Comparison of ENCODE assay signal across 11 cellular contexts in the genomic region with DNA sequence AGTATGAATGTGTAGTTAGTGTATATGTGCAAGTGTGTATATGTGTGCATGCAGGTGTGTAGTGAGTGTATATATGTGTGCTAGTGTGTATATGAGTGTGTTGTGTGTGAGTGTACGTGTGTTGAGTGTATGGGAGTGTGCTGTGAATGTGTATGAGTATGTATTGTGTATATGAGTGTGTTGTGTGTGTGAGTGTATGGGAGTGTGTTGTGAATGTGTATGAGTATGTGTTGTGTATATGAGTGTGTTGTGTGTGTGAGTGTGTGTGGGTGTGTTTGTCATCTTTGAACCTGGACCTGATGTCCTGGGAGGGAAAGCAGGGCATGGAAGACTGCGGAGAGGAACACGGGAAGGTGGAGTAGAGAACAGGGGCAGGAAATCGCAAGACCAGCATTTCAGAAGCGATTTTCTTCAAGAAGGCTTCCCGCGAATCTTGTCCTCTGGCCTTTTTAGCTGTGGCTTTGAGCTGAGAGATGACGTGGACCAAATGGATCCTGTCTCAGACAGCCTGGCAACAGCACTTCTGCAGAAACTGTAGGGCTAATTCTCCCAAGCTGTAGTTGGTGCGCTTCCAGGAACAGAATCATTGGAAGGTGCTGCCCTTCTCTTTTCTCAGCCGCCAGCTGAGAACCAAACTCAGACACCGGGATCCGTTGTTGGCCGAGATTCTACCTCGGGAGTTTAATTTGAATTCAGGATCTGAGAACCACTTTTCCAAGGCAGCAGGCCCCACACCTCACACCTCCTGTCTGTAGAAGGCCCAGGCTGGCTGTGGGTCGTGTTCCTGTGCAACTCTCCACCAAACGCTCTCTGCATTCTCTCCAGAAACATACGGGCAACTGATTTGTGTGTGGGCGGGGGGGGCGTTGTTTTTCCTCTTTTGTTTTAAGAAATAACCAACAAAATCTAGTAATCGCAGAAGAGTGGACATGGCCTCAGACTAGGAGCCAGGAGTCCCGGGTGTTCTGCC.
DNase-seq lines count a peak whose midpoint lies in the region; ATAC-seq lines count a peak whose summit lies in the region.
"Had no signal": no experiment of that assay in that cellular context is flagged by ENCODE, and none has a peak within 500 bp of the region (broad histone marks: within the 10 kb centered on the region; RNA-seq: fewer than 3 reads in every experiment).

No MANE protein-coding gene starts in this region.

- ATAC-seq in CD4-positive, CD25-positive, alpha-beta regulatory T cell (ENCODE audit: low read depth in 2 of 2), result no peak
- ATAC-seq in activated T-helper 17 cell treated with anti-CD3 and anti-CD28 coated beads, Interleukin-2, amount 50 U/mL, for 72 hours (replicated peaks), result no peak
- ATAC-seq in Right ventricle myocardium superior (ENCODE audit: poor library complexity), result peak; percentile 90
- no peak for ATAC-seq in HG03045 (IDR thresholded peaks at IDR 0.05; ENCODE audit: unreplicated experiment)

- no peaks in the 10 kb centered on the region for H3K9me3 ChIP-seq in CD4-positive, CD25-positive, alpha-beta regulatory T cell (ENCODE audit: control insufficient read depth in 2 of 2, low read length in 2 of 2)

- peaks cover 41% of the 10 kb centered on the region for H3K36me3 ChIP-seq in CD4-positive, CD25-positive, alpha-beta regulatory T cell (ENCODE audit: control insufficient read depth, insufficient read depth, low read length)
- H3K36me3 ChIP-seq in rectal smooth muscle tissue (ENCODE audit: control insufficient read depth, insufficient read depth, low read length), result peaks cover 10% of the 10 kb centered on the region

- peak overlapping the region in 2 of 3 donors; percentile 71 to 74 for H3K27ac Mint-ChIP-seq in CD4-positive, CD25-positive, alpha-beta regulatory T cell
- H3K27ac Mint-ChIP-seq in activated T-helper 17 cell treated with anti-CD3 and anti-CD28 coated beads, Interleukin-2, amount 50 U/mL, for 72 hours, result no peak overlapping the region

- no peak overlapping the region for H3K9ac ChIP-seq in rectal smooth muscle tissue (ENCODE audit: low read length)

- DNase-seq in CD4-positive, CD25-positive, alpha-beta regulatory T cell, result peak in 2 of 3 donors; percentile 8 to 24
- DNase-seq in Right ventricle myocardium superior (peak; percentile 58), NCI-H128 (lab: John Stamatoyannopoulos, UW; ENCODE audit: unreplicated experiment) (no peak), NCI-H1417 (lab: John Stamatoyannopoulos, UW) (no peak), cortex of kidney (lab: John Stamatoyannopoulos, UW) (no peak)
- DNase-seq: activated CD8-positive, alpha-beta memory T cell treated with anti-CD3 and anti-CD28 coated beads, Interleukin-2, amount 50 U/mL, for 48 hours; kidney glomerular epithelial cell; NCI-H2227 treated with DMSO at 0.1 percent for 48 hours had no signal

- H3K27ac ChIP-seq in CD4-positive, CD25-positive, alpha-beta regulatory T cell (ENCODE audit: insufficient read depth, low read length, poor library complexity, severe bottlenecking), result peak overlapping the region; percentile 52
- peak overlapping the region; percentile 89 for H3K27ac ChIP-seq in rectal smooth muscle tissue (ENCODE audit: low read depth, low read length)

- peaks cover 10% of the 10 kb centered on the region for H3K4me1 ChIP-seq in CD4-positive, CD25-positive, alpha-beta regulatory T cell (ENCODE audit: control insufficient read depth, insufficient read depth, low read length, poor library complexity, severe bottlenecking)
- peaks cover 26% of the 10 kb centered on the region for H3K4me1 ChIP-seq in rectal smooth muscle tissue (ENCODE audit: control insufficient read depth, insufficient read depth, low read length)

- no peaks in the 10 kb centered on the region for H3K27me3 ChIP-seq in CD4-positive, CD25-positive, alpha-beta regulatory T cell (ENCODE audit: control insufficient read depth, insufficient read depth, low read length)
- H3K27me3 ChIP-seq in rectal smooth muscle tissue (ENCODE audit: control insufficient read depth, insufficient read depth, low read length), result no peaks in the 10 kb centered on the region

- H3K36me3 Mint-ChIP-seq in CD4-positive, CD25-positive, alpha-beta regulatory T cell, result peaks cover 16% of the 10 kb centered on the region
- H3K36me3 Mint-ChIP-seq in activated T-helper 17 cell treated with anti-CD3 and anti-CD28 coated beads, Interleukin-2, amount 50 U/mL, for 72 hours (ENCODE audit: low read depth), result peaks cover 30% of the 10 kb centered on the region

- intact Hi-C loops in Right ventricle myocardium superior (cut with DNase I), result no loop called here

- H3K4me1 Mint-ChIP-seq in CD4-positive, CD25-positive, alpha-beta regulatory T cell, result peaks cover 0 to 19% (median 8%) of the 10 kb centered on the region in 4 donors
- peaks cover 3% of the 10 kb centered on the region for H3K4me1 Mint-ChIP-seq in activated T-helper 17 cell treated with anti-CD3 and anti-CD28 coated beads, Interleukin-2, amount 50 U/mL, for 72 hours

- peak overlapping the region in 1 of 4 donors; percentile 38 for H3K4me3 Mint-ChIP-seq in CD4-positive, CD25-positive, alpha-beta regulatory T cell
- peak overlapping the region; percentile 9 for H3K4me3 Mint-ChIP-seq in activated T-helper 17 cell treated with anti-CD3 and anti-CD28 coated beads, Interleukin-2, amount 50 U/mL, for 72 hours

- H3K4me3 ChIP-seq in CD4-positive, CD25-positive, alpha-beta regulatory T cell (ENCODE audit: low read depth, low read length), result peak overlapping the region; percentile 56
- H3K4me3 ChIP-seq in rectal smooth muscle tissue (ENCODE audit: low read length), result no peak overlapping the region

- H3K9me3 Mint-ChIP-seq in CD4-positive, CD25-positive, alpha-beta regulatory T cell, result no peaks in the 10 kb centered on the region
- no peaks in the 10 kb centered on the region for H3K9me3 Mint-ChIP-seq in activated T-helper 17 cell treated with anti-CD3 and anti-CD28 coated beads, Interleukin-2, amount 50 U/mL, for 72 hours

- H3K27me3 Mint-ChIP-seq in CD4-positive, CD25-positive, alpha-beta regulatory T cell, result no peaks in the 10 kb centered on the region
- H3K27me3 Mint-ChIP-seq in activated T-helper 17 cell treated with anti-CD3 and anti-CD28 coated beads, Interleukin-2, amount 50 U/mL, for 72 hours, result no peaks in the 10 kb centered on the region

Comparison
In these comparisons a context has a peak if more than half of its experiments do, and no peak if none do; other contexts are left out.
1. DNase-seq: peak in CD4-positive, CD25-positive, alpha-beta regulatory T cell (2 of 3) and Right ventricle myocardium superior (single experiment); none in NCI-H128 (single experiment), NCI-H1417 (0 of 3) and cortex of kidney (single experiment).